In the genomic region with DNA sequence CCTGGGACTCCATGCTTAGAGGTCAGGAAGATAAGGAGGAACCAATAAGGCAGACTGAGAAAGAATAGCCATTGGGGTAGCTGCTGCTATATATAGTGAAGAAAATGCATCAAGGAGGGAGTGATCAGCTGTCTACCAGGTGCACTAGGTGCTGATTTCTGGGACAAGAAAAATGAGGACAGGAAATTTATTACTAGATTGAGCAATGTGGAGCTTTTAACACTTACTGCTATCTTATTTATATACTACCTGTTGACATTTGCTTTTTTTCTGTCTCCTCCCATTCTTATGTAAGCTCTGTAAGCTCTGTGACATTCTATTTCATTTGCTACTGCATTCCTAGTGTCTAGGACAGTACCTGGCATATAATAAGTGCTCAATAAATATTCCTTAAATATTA, we compare ENCODE assay signal across 22 cellular contexts. TPM values are rescaled to one million over a fixed set of nuclear protein-coding genes. Genes with fewer than 3 reads are reported as not detected.
DNase-seq lines count a peak whose midpoint lies in the region; ATAC-seq and TF ChIP-seq lines count a peak whose summit lies in the region.
"Had no signal": no experiment of that assay in that cellular context is flagged by ENCODE, and none has a peak within 500 bp of the region (broad histone marks: within the 10 kb centered on the region; RNA-seq: fewer than 3 reads in every experiment).

No MANE protein-coding gene starts in this region.

- no peaks in the 10 kb centered on the region for H3K36me3 ChIP-seq in HEK293 (ENCODE audit: control insufficient read depth in 2 of 2, insufficient read depth in 1 of 2, low read length in 2 of 2)
- no peaks in the 10 kb centered on the region for H3K36me3 ChIP-seq in psoas muscle (ENCODE audit: insufficient read depth in 1 of 2, low read depth in 1 of 2)
- H3K36me3 ChIP-seq: BE2C, BLaER1 had no signal

- H3K27ac ChIP-seq in HEK293 (ENCODE audit: extremely low read depth, low read depth, low read length) (no peak overlapping the region), psoas muscle (no peak overlapping the region)
- H3K27ac ChIP-seq: BLaER1 had no signal

- H3K4me1 ChIP-seq in HEK293 (ENCODE audit: control insufficient read depth, insufficient read depth, low read length) (peaks cover 7% of the 10 kb centered on the region), psoas muscle (peaks cover 8% of the 10 kb centered on the region)
- H3K4me1 ChIP-seq: BLaER1 had no signal

- H3K27me3 ChIP-seq in psoas muscle (ENCODE audit: insufficient read depth in 3 of 3, low read length in 2 of 3) = no peaks in the 10 kb centered on the region
- H3K27me3 ChIP-seq: BE2C, BLaER1 had no signal

- ATAC-seq in psoas muscle = peak; percentile 36 to 90 (median 70)
- ATAC-seq: GM12878 had no signal

- DNase-seq in HuH-7 (ENCODE audit: low spot score) = peak; percentile 26
- DNase-seq in psoas muscle = no peak
- DNase-seq in NCI-H69 (lab: John Stamatoyannopoulos, UW) = no peak
- no peak for DNase-seq in HUDEP-2 (lab: John Stamatoyannopoulos, UW; ENCODE audit: unreplicated experiment in 76 of 76)
- DNase-seq: 8988T; ACHN; BE2C; C1 segment of cervical spinal cord; CD4-positive, alpha-beta memory T cell; CD4-positive, CD25-positive, alpha-beta regulatory T cell; CD8-positive, alpha-beta memory T cell; COR-L47; DMS 273 treated with DMSO at 0.1 percent for 48 hours; DMS153; DMS53; DMS79; DND-41; EL; GDM1 had no signal

- H3K9me3 ChIP-seq in HEK293 (ENCODE audit: control insufficient read depth, insufficient read depth, low read depth, low read length) (no peaks in the 10 kb centered on the region), psoas muscle (no peaks in the 10 kb centered on the region)
- H3K9me3 ChIP-seq: BE2C, BLaER1 had no signal

- CTCF ChIA-PET in HEK293 (lab: Yijun Ruan, JAX) = interaction anchor here (0.6 to 5.6 kb wide), 5 partner anchors 11 to 285 kb away, joined by 3 to 28 read pairs (median 4); no protein-coding TSS in a partner anchor

- H3K4me3 ChIP-seq in HEK293 (ENCODE audit: low read depth, low read length) (no peak overlapping the region), psoas muscle (no peak overlapping the region)
- H3K4me3 ChIP-seq: BLaER1, GM12878 had no signal

- POLR2A ChIA-PET in HEK293 (lab: Yijun Ruan, JAX) = no interaction called here

- intact Hi-C loops in psoas muscle (cut with DNase I) = no loop called here

- no peak for TF ChIP-seq CTCF in HEK293 (tag by site-specific recombination; IDR thresholded peaks at IDR 0.05)
- TF ChIP-seq CTCF in psoas muscle (IDR thresholded peaks at IDR 0.05) = no peak

TF ChIP-seq in HEK293, 187 proteins besides CTCF, POLR2A, EP300 and RAD21:
- no peak for TF ChIP-seq ZBTB48 (tag by site-specific recombination; IDR thresholded peaks at IDR 0.05)
- TF ChIP-seq ZNF423 (tag by site-specific recombination; IDR thresholded peaks at IDR 0.05) = no peak
- 0 out of 2 replicates have a peak, but pooled peaks have one; percentile 42 for TF ChIP-seq SCRT2 (tag by site-specific recombination; IDR thresholded peaks at IDR 0.05)
TF ChIP-seq in HEK293: peak in this region for 1.

RNA-seq across cellular contexts. Expression of gene DHX40, which starts 53.7 kb away (rescaled TPM):
- total RNA-seq in psoas muscle = 10 to 100 TPM; 17.2 to 21.8 (median 20.1) TPM
- polyA plus RNA-seq in psoas muscle = 10 to 100 TPM in 2 of 3 donors, 1 to 10 TPM in 1; 8.5 to 17.2 (median 10.4) TPM
